1 cellular context compared by ENCODE assay signal in the genomic region with DNA sequence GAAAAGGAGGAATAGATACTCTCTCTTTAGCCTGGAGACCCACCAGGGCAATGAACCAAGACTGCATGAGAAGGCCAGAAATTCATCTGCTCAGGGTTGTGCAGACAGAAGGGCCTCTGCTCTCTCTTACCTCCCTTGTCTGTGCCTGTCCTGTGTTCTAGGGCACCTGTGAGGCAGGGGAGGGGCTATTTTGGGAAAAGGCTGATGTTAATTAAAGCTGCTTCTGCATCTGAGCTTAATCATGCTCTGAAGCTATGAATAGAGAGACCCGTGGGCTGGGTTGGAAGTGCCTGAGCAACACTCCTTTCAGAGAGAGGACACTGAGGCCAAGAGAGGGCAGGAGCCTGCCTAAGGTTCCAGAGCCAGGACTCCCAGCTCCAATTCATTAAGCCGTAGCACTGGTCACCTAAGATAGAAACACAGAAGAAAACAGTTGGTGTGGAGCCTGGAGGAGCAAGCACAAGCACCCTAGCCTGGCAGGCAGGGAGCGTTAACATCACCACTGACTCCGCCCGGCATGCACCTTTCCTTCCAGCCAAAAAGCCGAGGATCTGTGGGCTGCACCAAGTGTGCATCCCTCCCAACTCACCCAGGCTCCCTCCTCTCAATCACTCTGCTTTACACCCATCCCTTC.
TF ChIP-seq lines count a peak whose summit lies in the region.

No MANE protein-coding gene starts in this region.

TF ChIP-seq in HepG2, 621 proteins besides CTCF, POLR2A, EP300 and RAD21:
- no peak for TF ChIP-seq KDM5A (IDR thresholded peaks at IDR 0.05; ENCODE audit: borderline replicate concordance, low read length)
- no peak for TF ChIP-seq ZNF251 (CRISPR knock-in tag; IDR thresholded peaks at IDR 0.05)
- no peak for TF ChIP-seq ZNF589 (CRISPR knock-in tag; conservative IDR thresholded peaks at IDR 0.05)
- no peak for TF ChIP-seq NCOA2 (CRISPR knock-in tag; IDR thresholded peaks at IDR 0.05)
- TF ChIP-seq ZSCAN31 (CRISPR knock-in tag; IDR thresholded peaks at IDR 0.05; ENCODE audit: low read depth), result peak; percentile 13; the same call in 1 of the 2 replicates
- TF ChIP-seq ZC3H13 (CRISPR knock-in tag; IDR thresholded peaks at IDR 0.05), result peak; percentile 70; the same call in 1 of the 2 replicates
- no peak for TF ChIP-seq HNRNPUL1 (IDR thresholded peaks at IDR 0.05; ENCODE audit: low read depth, low read length)
- TF ChIP-seq ZNF501 (CRISPR knock-in tag; IDR thresholded peaks at IDR 0.05), result peak; percentile 33; the same call in 1 of the 2 replicates
- TF ChIP-seq MYPOP (CRISPR knock-in tag; IDR thresholded peaks at IDR 0.05), result peak; percentile 51; the same call in 1 of the 2 replicates
- peak; percentile 30; the same call in 1 of the 2 replicates for TF ChIP-seq RBFOX2 (IDR thresholded peaks at IDR 0.05; ENCODE audit: low read depth, low read length)
- peak; percentile 27; the same call in 1 of the 2 replicates for TF ChIP-seq ZFP91 (CRISPR knock-in tag; IDR thresholded peaks at IDR 0.05; ENCODE audit: borderline replicate concordance)
- TF ChIP-seq ETV5 (CRISPR knock-in tag; IDR thresholded peaks at IDR 0.05; ENCODE audit: borderline replicate concordance), result no peak
- 0 out of 2 replicates have a peak, but pooled peaks have one; percentile 18 for TF ChIP-seq ZNF891 (CRISPR knock-in tag; IDR thresholded peaks at IDR 0.05)
